Comparison of ENCODE assay signal across 8 cellular contexts in the genomic region with DNA sequence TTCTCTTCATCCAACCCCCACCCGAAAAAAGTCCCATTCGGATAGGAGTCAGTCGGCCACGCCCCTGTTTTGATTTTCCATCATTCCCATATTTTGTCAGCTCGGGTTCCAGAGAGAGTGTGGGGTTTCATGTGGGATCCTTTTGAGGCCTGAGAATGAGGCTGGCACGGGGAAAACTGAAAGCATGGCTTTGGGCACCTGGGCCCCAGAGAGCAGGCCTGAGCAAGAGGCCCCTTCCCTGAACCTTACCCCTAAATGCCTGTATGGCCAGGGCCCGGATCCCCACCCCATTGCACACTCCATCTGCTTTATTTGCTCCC. TPM values are rescaled to one million over a fixed set of nuclear protein-coding genes. Genes with fewer than 3 reads are reported as not detected.
DNase-seq lines count a peak whose midpoint lies in the region; ATAC-seq and TF ChIP-seq lines count a peak whose summit lies in the region.
"Had no signal": no experiment of that assay in that cellular context is flagged by ENCODE, and none has a peak within 500 bp of the region (broad histone marks: within the 10 kb centered on the region; RNA-seq: fewer than 3 reads in every experiment).

No MANE protein-coding gene starts in this region.

- no peak overlapping the region for H3K27ac Mint-ChIP-seq in neural crest cell (ENCODE audit: unreplicated experiment)

- H3K4ac ChIP-seq in IMR-90 (ENCODE audit: low read depth, low read length), result peak overlapping the region; percentile 99

- peaks cover 7% of the 10 kb centered on the region for H3K36me3 Mint-ChIP-seq in neural crest cell (ENCODE audit: low read depth)

- H3K4me1 Mint-ChIP-seq in neural crest cell, result peaks cover 42% of the 10 kb centered on the region

- H4K5ac ChIP-seq in IMR-90 (ENCODE audit: low read depth, low read length), result peak overlapping the region; percentile 76

- ATAC-seq in IMR-90 (ENCODE audit: low read depth), result no peak
- no peak for ATAC-seq in GM21360 (IDR thresholded peaks at IDR 0.05; ENCODE audit: unreplicated experiment)

- H3K9me1 ChIP-seq in IMR-90 (ENCODE audit: insufficient read depth, low read length), result no peaks in the 10 kb centered on the region; the same call in 1 of the 2 replicates

- H3K36me3 ChIP-seq in IMR-90 (ENCODE audit: control insufficient read depth, insufficient read depth, low read length), result peaks cover 14% of the 10 kb centered on the region; the same call in 1 of the 2 replicates
- no peaks in the 10 kb centered on the region for H3K36me3 ChIP-seq in adrenal gland (replicated peaks in 1 of 2)

- intact Hi-C loops in IMR-90 (cut with micrococcal nuclease), result no loop called here
- intact Hi-C loops in adrenal gland (cut with DNase I), result no loop called here

- DNase-seq in IMR-90 (no peak), adrenal gland (no peak), neural crest cell (ENCODE audit: low read depth, low spot score) (no peak), NCI-H226 (no peak), GDM1 (lab: John Stamatoyannopoulos, UW) (no peak)
- DNase-seq: central memory CD4-positive, alpha-beta T cell; GF-D8 had no signal

- H2BK5ac ChIP-seq in IMR-90 (ENCODE audit: low read depth, low read length, poor library complexity, severe bottlenecking), result peak overlapping the region; percentile 99

- peak overlapping the region; percentile 75; the same call in 2 of the 3 replicates for H2BK15ac ChIP-seq in IMR-90 (ENCODE audit: low read depth, low read length)

- no peaks in the 10 kb centered on the region; the same call in 1 of the 2 replicates for H4K20me1 ChIP-seq in IMR-90 (ENCODE audit: insufficient read depth, low read length)

- H2BK120ac ChIP-seq in IMR-90 (ENCODE audit: low read depth, low read length), result peak overlapping the region; percentile 93

- H3K9ac ChIP-seq in IMR-90 (ENCODE audit: low read depth, low read length), result peak overlapping the region; percentile 100

- H3K4me3 ChIP-seq in IMR-90 (ENCODE audit: insufficient read depth, low read depth, low read length) (peak overlapping the region; percentile 92), adrenal gland (peak overlapping the region in 1 of 4 donors; percentile 62)

- TF ChIP-seq POLR2A in IMR-90 (IDR thresholded peaks at IDR 0.05; ENCODE audit: low read depth, low read length) (no peak), adrenal gland (IDR thresholded peaks at IDR 0.05) (no peak)

- WGBS in IMR-90 (ENCODE audit: extremely low coverage in 2 of 2, insufficient read length in 1 of 2), 2 experiments, result no CpG with 5 or more reads among the region's 7 CpGs
- WGBS in adrenal gland, 4 donors, result 41 to 65% (median 53%) methylated on average over 7 of the region's 7 CpGs

- H3K56ac ChIP-seq in IMR-90 (ENCODE audit: extremely low read depth, insufficient read depth, low read length), result peak overlapping the region; percentile 82

- peak overlapping the region; percentile 78 for H3K18ac ChIP-seq in IMR-90 (ENCODE audit: low read depth, low read length)

- peak overlapping the region; percentile 87 for H2AK5ac ChIP-seq in IMR-90 (ENCODE audit: low read depth, low read length)

- H3K9me3 Mint-ChIP-seq in neural crest cell, result no peaks in the 10 kb centered on the region

- H3K9me3 ChIP-seq in IMR-90 (ENCODE audit: control insufficient read depth, insufficient read depth, low read length), result no peaks in the 10 kb centered on the region
- H3K9me3 ChIP-seq in adrenal gland (replicated peaks in 1 of 3), result no peaks in the 10 kb centered on the region

- H3K4me3 Mint-ChIP-seq in neural crest cell, result peak overlapping the region; percentile 56

- dilution Hi-C loops in IMR-90 (cut with HindIII; ENCODE audit: low sequenced_read_pairs, unreplicated experiment), result no loop called here

- H3K27ac ChIP-seq in IMR-90 (ENCODE audit: insufficient read depth, low read length) (peak overlapping the region; percentile 100), adrenal gland (peak overlapping the region in 3 of 5 donors; percentile 76 to 86 (median 84))

- H3K4me1 ChIP-seq in IMR-90 (ENCODE audit: control insufficient read depth, insufficient read depth, low read length) (peaks cover 10% of the 10 kb centered on the region), adrenal gland (replicated peaks in 1 of 2) (peaks cover 0 to 38% of the 10 kb centered on the region in 2 donors)

- H2BK20ac ChIP-seq in IMR-90 (ENCODE audit: low read depth, low read length), result peak overlapping the region; percentile 72

- H3K27me3 ChIP-seq in IMR-90 (ENCODE audit: control insufficient read depth, insufficient read depth, low read length), result no peaks in the 10 kb centered on the region
- H3K27me3 ChIP-seq in adrenal gland, result no peaks in the 10 kb centered on the region

- no peak for TF ChIP-seq RAD21 in IMR-90 (IDR thresholded peaks at IDR 0.05; ENCODE audit: low read length)

- no peak overlapping the region for H2AFZ ChIP-seq in IMR-90 (replicated peaks; ENCODE audit: low read length, poor library complexity)

- POLR2A ChIA-PET in IMR-90 (lab: Charles Lee; ENCODE audit: unreplicated experiment), result interaction anchor here (0.5 to 1.5 kb wide), 7 partner anchors 9 to 474 kb away, joined by 3 to 6 read pairs (median 3); no protein-coding TSS in a partner anchor

- in situ Hi-C loops in IMR-90 (cut with MboI; ENCODE audit: low sequenced_read_pairs), result no loop called here

- H4K91ac ChIP-seq in IMR-90 (ENCODE audit: insufficient read depth, low read depth, low read length), result peak overlapping the region; percentile 96

- H3K14ac ChIP-seq in IMR-90 (replicated peaks; ENCODE audit: low read depth, low read length), result peak overlapping the region; percentile 92

- peak overlapping the region; percentile 98 for H3K4me2 ChIP-seq in IMR-90 (ENCODE audit: low read depth, low read length)

- H3K27me3 Mint-ChIP-seq in neural crest cell (ENCODE audit: low read depth), result peaks cover 98% of the 10 kb centered on the region

- H2AK9ac ChIP-seq in IMR-90 (replicated peaks; ENCODE audit: low read depth, low read length, poor library complexity), result peak overlapping the region; percentile 91

- CTCF ChIA-PET in IMR-90 (lab: Yijun Ruan, JAX), result interaction anchor here (1.7 to 1.9 kb wide), 2 partner anchors 11 to 90 kb away, joined by 4 to 5 read pairs; a partner anchor contains a TSS

- BruUV-seq in IMR-90 (replicated peaks; lab: Mats Ljungman, UMichigan), result no TSS peak

- no peaks in the 10 kb centered on the region for H3K79me1 ChIP-seq in IMR-90 (ENCODE audit: low read depth in 1 of 2, low read length in 2 of 2)

- TF ChIP-seq CTCF in IMR-90 (conservative IDR thresholded peaks at IDR 0.05; ENCODE audit: low read depth, low read length) (no peak), adrenal gland (IDR thresholded peaks at IDR 0.05) (no peak), neural crest cell (conservative IDR thresholded peaks at IDR 0.05) (no peak)

- H3K23ac ChIP-seq in IMR-90 (ENCODE audit: low read depth, low read length), result peak overlapping the region; percentile 97

- H4K8ac ChIP-seq in IMR-90 (ENCODE audit: low read depth in 2 of 2, low read length in 2 of 2), result peak overlapping the region; percentile 82 to 89

TF ChIP-seq in IMR-90, 13 proteins besides CTCF, POLR2A, EP300 and RAD21:
- TF ChIP-seq MXI1 (IDR thresholded peaks at IDR 0.05; ENCODE audit: borderline replicate concordance, low read depth, low read length) (peak; percentile 29; the same call in 1 of the 2 replicates), MAFK (IDR thresholded peaks at IDR 0.05; ENCODE audit: low read depth, low read length) (no peak)

RNA-seq across cellular contexts. Expression of a gene that starts 4.6 kb away (rescaled TPM):
- 1.9 and 2.0 TPM in 2 replicates for total RNA-seq in IMR-90 (2012; rRNA removed)
- polyA plus RNA-seq in IMR-90 (2012; rRNA removed), result 7.8 and 8.5 TPM in 2 replicates
- polyA plus RNA-seq in IMR-90 (2012; cell fraction: cytosol; rRNA removed), result 2.2 and 4.1 TPM in 2 replicates
- polyA plus RNA-seq in IMR-90 (2012; cell fraction: nucleus; rRNA removed; ENCODE audit: low replicate concordance), result 17.8 and 38.5 TPM in 2 replicates
- 1 to 10 TPM; 1.7 to 9.8 (median 3.3) TPM for total RNA-seq in adrenal gland
- 1 to 10 TPM; 3.1 to 4.7 (median 4.5) TPM for polyA plus RNA-seq in adrenal gland
- 4.4 and 5.0 TPM in 2 replicates for total RNA-seq in neural crest cell

RNA-seq across cellular contexts. Expression of a gene that starts 7.3 kb away (rescaled TPM):
- 6.3 and 8.6 TPM in 2 replicates for total RNA-seq in IMR-90 (2012; rRNA removed)
- 59.6 and 76.4 TPM in 2 replicates for polyA plus RNA-seq in IMR-90 (2012; rRNA removed)
- 31.9 and 71.7 TPM in 2 replicates for polyA plus RNA-seq in IMR-90 (2012; cell fraction: cytosol; rRNA removed)
- 383 and 595 TPM in 2 replicates for polyA plus RNA-seq in IMR-90 (2012; cell fraction: nucleus; rRNA removed; ENCODE audit: low replicate concordance)
- 10 to 100 TPM in 4 of 8 donors, 1 to 10 TPM in 4; 2.3 to 18.8 (median 8.8) TPM for total RNA-seq in adrenal gland
- 10 to 100 TPM in 2 of 3 donors, 1 to 10 TPM in 1; 3.3 to 28.8 (median 11.4) TPM for polyA plus RNA-seq in adrenal gland
- 21.9 and 22.8 TPM in 2 replicates for total RNA-seq in neural crest cell

RNA-seq across cellular contexts. Expression of a gene that starts 10.9 kb away (rescaled TPM):
- total RNA-seq in IMR-90 (2012; rRNA removed) (0.54 and 0.56 TPM in 2 replicates), adrenal gland (1 to 10 TPM in 6 of 8 donors, under 1 TPM in 2; 0.12 to 4.8 (median 2.7) TPM), neural crest cell (2.3 and 2.6 TPM in 2 replicates)
- polyA plus RNA-seq in IMR-90 (2012; rRNA removed) (18.0 and 18.1 TPM in 2 replicates), adrenal gland (10 to 100 TPM in 1 of 3 donors, 1 to 10 TPM in 2; 4.2 to 10.5 (median 5.6) TPM)
- 19.7 and 32.7 TPM in 2 replicates for polyA plus RNA-seq in IMR-90 (2012; cell fraction: cytosol; rRNA removed)
- polyA plus RNA-seq in IMR-90 (2012; cell fraction: nucleus; rRNA removed; ENCODE audit: low replicate concordance), result 13.4 and 16.5 TPM in 2 replicates

RNA-seq across cellular contexts. Expression of a gene that starts 22.1 kb away (rescaled TPM):
- total RNA-seq in IMR-90 (2012; rRNA removed) (11.1 and 11.9 TPM in 2 replicates), adrenal gland (10 to 100 TPM in 6 of 8 donors, 1 to 10 TPM in 2; 6.3 to 20.3 (median 12.4) TPM), neural crest cell (9.6 and 11.5 TPM in 2 replicates)
- polyA plus RNA-seq in IMR-90 (2012; rRNA removed) (42.2 and 48.1 TPM in 2 replicates), adrenal gland (10 to 100 TPM; 10.9 to 23.1 (median 11.9) TPM)
- polyA plus RNA-seq in IMR-90 (2012; cell fraction: cytosol; rRNA removed), result 66.4 and 75.0 TPM in 2 replicates
- polyA plus RNA-seq in IMR-90 (2012; cell fraction: nucleus; rRNA removed; ENCODE audit: low replicate concordance), result 27.7 and 38.2 TPM in 2 replicates

RNA-seq across cellular contexts. Expression of a gene that starts 28.1 kb away (rescaled TPM):
- total RNA-seq in IMR-90 (2012; rRNA removed) (1.8 and 3.3 TPM in 2 replicates), adrenal gland (10 to 100 TPM in 5 of 8 donors, 1 to 10 TPM in 3; 8.1 to 16.7 (median 11.7) TPM), neural crest cell (8.5 and 11.4 TPM in 2 replicates)
- polyA plus RNA-seq in IMR-90 (2012; rRNA removed) (6.7 and 7.5 TPM in 2 replicates), adrenal gland (10 to 100 TPM; 20.3 to 27.0 (median 24.4) TPM)
- polyA plus RNA-seq in IMR-90 (2012; cell fraction: cytosol; rRNA removed), result 5.2 and 6.4 TPM in 2 replicates
- 1.8 and 2.6 TPM in 2 replicates for polyA plus RNA-seq in IMR-90 (2012; cell fraction: nucleus; rRNA removed; ENCODE audit: low replicate concordance)
